Comparison of ENCODE assay signal across 17 cellular contexts in genomic region chr12:112234303-112234702, GRCh38.
"Had no signal": no experiment of that assay in that cellular context is flagged by ENCODE, and none has a peak within 500 bp of the region (broad histone marks: within the 10 kb centered on the region; RNA-seq: fewer than 3 reads in every experiment).

No MANE protein-coding gene starts in this region.

- DNase-seq: KBM-7, MV-4-11, NCI-H1048, NCI-H1105, NCI-H1436, NCI-H187, NCI-H2029, NCI-H2081 treated with DMSO at 0.1 percent for 48 hours, NCI-H2171, NCI-H226, NCI-H446, NCI-H510A, NCI-H524 treated with DMSO at 0.1 percent for 48 hours, NCI-H69, SHP77, SK-N-SH, SW 1271 had no signal
